In the genomic region with DNA sequence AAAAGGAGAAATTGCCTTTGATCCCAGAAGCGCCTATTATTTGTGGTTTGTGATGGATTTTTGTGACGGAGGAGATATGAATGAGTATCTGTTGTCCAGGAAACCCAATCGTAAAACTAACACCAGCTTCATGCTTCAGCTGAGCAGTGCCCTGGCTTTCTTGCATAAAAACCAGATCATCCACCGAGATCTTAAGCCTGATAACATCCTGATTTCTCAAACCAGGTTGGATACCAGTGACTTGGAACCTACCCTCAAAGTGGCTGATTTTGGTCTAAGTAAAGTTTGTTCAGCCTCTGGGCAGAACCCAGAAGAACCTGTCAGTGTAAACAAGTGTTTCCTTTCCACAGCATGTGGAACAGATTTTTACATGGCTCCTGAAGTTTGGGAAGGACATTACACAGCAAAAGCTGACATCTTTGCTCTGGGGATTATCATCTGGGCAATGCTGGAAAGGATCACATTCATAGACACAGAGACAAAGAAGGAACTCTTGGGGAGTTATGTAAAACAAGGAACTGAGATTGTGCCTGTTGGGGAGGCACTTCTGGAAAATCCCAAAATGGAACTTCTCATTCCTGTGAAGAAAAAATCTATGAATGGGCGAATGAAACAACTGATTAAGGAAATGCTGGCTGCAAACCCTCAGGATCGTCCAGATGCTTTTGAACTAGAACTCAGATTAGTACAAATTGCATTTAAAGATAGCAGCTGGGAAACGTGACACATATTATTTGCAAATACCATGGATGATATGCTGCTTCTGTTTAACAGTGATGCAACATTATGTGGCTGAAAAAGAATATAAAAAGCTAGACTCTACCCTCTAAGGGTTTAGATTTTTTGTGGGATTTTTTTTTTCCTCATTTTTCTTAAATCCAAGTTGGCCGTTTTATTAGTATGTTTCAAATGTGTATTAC, we compare ENCODE assay signal across 14 cellular contexts. TPM values are rescaled to one million over a fixed set of nuclear protein-coding genes. Genes with fewer than 3 reads are reported as not detected.
A peak's percentile ranks its signal among the peaks of the same experiment; 100 is the strongest.
DNase-seq lines count a peak whose midpoint lies in the region; ATAC-seq and TF ChIP-seq lines count a peak whose summit lies in the region.
"Had no signal": no experiment of that assay in that cellular context is flagged by ENCODE, and none has a peak within 500 bp of the region (broad histone marks: within the 10 kb centered on the region; RNA-seq: fewer than 3 reads in every experiment).

No MANE protein-coding gene starts in this region.

- no peak for ATAC-seq in GM18502 (IDR thresholded peaks at IDR 0.05; ENCODE audit: poor library complexity, unreplicated experiment)
- ATAC-seq: effector memory CD8-positive, alpha-beta T cell had no signal

- no peaks in the 10 kb centered on the region for H3K27me3 Mint-ChIP-seq in mesothelial cell of epicardium (ENCODE audit: low read depth)
- H3K27me3 Mint-ChIP-seq: effector memory CD8-positive, alpha-beta T cell had no signal

- DNase-seq in Ammon's horn (ENCODE audit: low spot score) (peak; percentile 21), GM04503 (ENCODE audit: low read depth) (peak; percentile 34), mesothelial cell of epicardium (ENCODE audit: low spot score in 2 of 2, unreplicated experiment in 2 of 2) (no peak), RKO (ENCODE audit: low spot score) (no peak), NCI-H748 (lab: John Stamatoyannopoulos, UW; ENCODE audit: unreplicated experiment) (no peak), islet precursor cell (no peak)
- DNase-seq: DMS 273 treated with DMSO at 0.1 percent for 48 hours; effector memory CD8-positive, alpha-beta T cell; immature natural killer cell had no signal

- no peaks in the 10 kb centered on the region for H3K9me3 Mint-ChIP-seq in mesothelial cell of epicardium
- H3K9me3 Mint-ChIP-seq: effector memory CD8-positive, alpha-beta T cell; immature natural killer cell; T-helper 1 cell treated with Interleukin-12 subunit alpha and Interleukin-12 subunit beta and Interleukin-4 antibody, amounts not matched to agents 30 μg/mL and 1 μg/mL, for 36 hours had no signal

- H3K36me3 Mint-ChIP-seq in mesothelial cell of epicardium = peaks cover 17% of the 10 kb centered on the region

- peak overlapping the region; percentile 56 for H3K27ac Mint-ChIP-seq in mesothelial cell of epicardium
- H3K27ac Mint-ChIP-seq: effector memory CD8-positive, alpha-beta T cell; immature natural killer cell had no signal

- H3K4me1 Mint-ChIP-seq in mesothelial cell of epicardium = peaks cover 13% of the 10 kb centered on the region

- H3K4me3 Mint-ChIP-seq in mesothelial cell of epicardium = no peak overlapping the region
- H3K4me3 Mint-ChIP-seq: effector memory CD8-positive, alpha-beta T cell; immature natural killer cell; T-helper 1 cell treated with Interleukin-12 subunit alpha and Interleukin-12 subunit beta and Interleukin-4 antibody, amounts not matched to agents 30 μg/mL and 1 μg/mL, for 36 hours had no signal

- no peak for TF ChIP-seq CTCF in VCaP (conservative IDR thresholded peaks at IDR 0.05)
- TF ChIP-seq CTCF in mesothelial cell of epicardium (IDR thresholded peaks at IDR 0.05; ENCODE audit: unreplicated experiment) = no peak

- H3K27ac ChIP-seq in VCaP = peak overlapping the region; percentile 73

RNA-seq across cellular contexts. Expression of a gene that starts 10.5 kb away (rescaled TPM):
- total RNA-seq in mesothelial cell of epicardium = 18.3 to 19.4 TPM (median 19.1 TPM) in 3 replicates

RNA-seq across cellular contexts. Expression of a gene that starts 36.8 kb away (rescaled TPM):
- total RNA-seq in mesothelial cell of epicardium = 0.58 to 0.84 TPM (median 0.69 TPM) in 3 replicates
- total RNA-seq: renal cortical epithelial cell had no signal

RNA-seq across cellular contexts. Expression of a gene that starts 46.6 kb away (rescaled TPM):
- not detected in 3 replicates for total RNA-seq in mesothelial cell of epicardium
- total RNA-seq: HT1080, renal cortical epithelial cell had no signal

RNA-seq across cellular contexts. Expression of a gene that starts 47.6 kb away (rescaled TPM):
- total RNA-seq in mesothelial cell of epicardium = 27.1 to 28.7 TPM (median 28.6 TPM) in 3 replicates

RNA-seq across cellular contexts. Expression of a gene that starts 49.5 kb away (rescaled TPM):
- total RNA-seq in mesothelial cell of epicardium = not detected in 3 replicates
- total RNA-seq: HT1080, renal cortical epithelial cell had no signal

Comparison
In these comparisons a context has a peak if more than half of its experiments do, and no peak if none do; other contexts are left out.
1. DNase-seq: peak in Ammon's horn (single experiment) and GM04503 (single experiment); none in mesothelial cell of epicardium (0 of 2), RKO (single experiment), NCI-H748 (single experiment) and islet precursor cell (single experiment).